8 cellular contexts compared by ENCODE assay signal in genomic region chr1:53172751-53173498, GRCh38. TPM values are rescaled to one million over a fixed set of nuclear protein-coding genes. Genes with fewer than 3 reads are reported as not detected.
A peak's percentile ranks its signal among the peaks of the same experiment; 100 is the strongest.
DNase-seq lines count a peak whose midpoint lies in the region; ATAC-seq, FAIRE-seq and TF ChIP-seq lines count a peak whose summit lies in the region.

No MANE protein-coding gene starts in this region.

- no peaks in the 10 kb centered on the region for H4K20me1 ChIP-seq in GM12878 (ENCODE audit: control insufficient read depth, insufficient read depth)
- H4K20me1 ChIP-seq in osteoblast (ENCODE audit: insufficient read depth, low read length) = no peaks in the 10 kb centered on the region

- RAD21 ChIA-PET in GM12878 (lab: Charles Lee; ENCODE audit: unreplicated experiment) = no interaction called here

- H3K36me3 ChIP-seq in GM12878 (ENCODE audit: control insufficient read depth in 2 of 2, insufficient read depth in 2 of 2, low read length in 1 of 2) (no peaks in the 10 kb centered on the region), osteoblast (ENCODE audit: insufficient read depth, low read length) (no peaks in the 10 kb centered on the region)

- H3K9ac ChIP-seq in GM12878 (ENCODE audit: control insufficient read depth, insufficient read depth, low read length) = no peak overlapping the region

- H3K79me2 ChIP-seq in GM12878 (ENCODE audit: control insufficient read depth, insufficient read depth, low read length) (no peaks in the 10 kb centered on the region), osteoblast (ENCODE audit: insufficient read depth, low read length) (no peaks in the 10 kb centered on the region)

- POLR2A ChIA-PET in GM12878 (lab: Charles Lee) = no interaction called here

- 0% methylated on average over 6 of the region's 7 CpGs for WGBS in GM12878 (ENCODE audit: insufficient coverage, insufficient replicate concordance, low lambda C conversion rate, missing lambda C conversion rate)

- H2AFZ ChIP-seq in GM12878 (ENCODE audit: control insufficient read depth, low read depth, low read length) (peak overlapping the region; percentile 57), osteoblast (ENCODE audit: low read length) (peak overlapping the region; percentile 88)

- intact Hi-C loops in GM12878 (cut with micrococcal nuclease; ENCODE audit: unreplicated experiment) = no loop called here
- intact Hi-C loops in posterior vena cava (cut with DNase I) = loop anchor here in 1 of 2 donors (5.0 kb wide), 1 partner anchor 161 kb away; no protein-coding TSS in a partner anchor

- H3K4me2 ChIP-seq in GM12878 (ENCODE audit: control insufficient read depth, insufficient read depth) = no peak overlapping the region
- H3K4me2 ChIP-seq in osteoblast (ENCODE audit: insufficient read depth, low read length) = peak overlapping the region; percentile 56

- no peak overlapping the region for H3K4me3 ChIP-seq in NB4 (ENCODE audit: low read depth, low read length)
- H3K4me3 ChIP-seq in GM12878 = no peak overlapping the region
- peak overlapping the region; percentile 33 for H3K4me3 ChIP-seq in osteoblast (ENCODE audit: insufficient read depth, low read length)

- H3K9me3 ChIP-seq in GM12878 (replicated peaks; ENCODE audit: control insufficient read depth, insufficient read depth, low read length) (no peaks in the 10 kb centered on the region), osteoblast (ENCODE audit: low read depth, low read length) (no peaks in the 10 kb centered on the region)

- DNase-seq in GM13976 (ENCODE audit: low spot score) (peak; percentile 63), NB4 (ENCODE audit: low read depth) (peak; percentile 20), GM12878 (ENCODE audit: low read depth, low spot score) (no peak), osteoblast (ENCODE audit: insufficient read length, low spot score, missing footprints) (peak; percentile 94), T-helper 9 cell (no peak), UCSD-AML1 (lab: John Stamatoyannopoulos, UW; ENCODE audit: unreplicated experiment) (no peak), AML-193 (lab: John Stamatoyannopoulos, UW) (no peak), posterior vena cava (ENCODE audit: low spot score) (no peak)

- no peak for TF ChIP-seq EP300 in GM12878 (IDR thresholded peaks at IDR 0.05; ENCODE audit: borderline replicate concordance in 1 of 2, control insufficient read depth in 1 of 2, low read depth in 2 of 2, low read length in 2 of 2)

- H3K27ac ChIP-seq in GM12878 (ENCODE audit: control insufficient read depth, insufficient read depth) = no peak overlapping the region
- H3K27ac ChIP-seq in osteoblast (ENCODE audit: low read depth, low read length) = peak overlapping the region; percentile 14

- SMC1A ChIA-PET in GM12878 (lab: Charles Lee; ENCODE audit: uncharacterized antibody, unreplicated experiment) = interaction anchor here (0.6 to 1.1 kb wide), 2 partner anchors 8 to 10 kb away, joined by 4 read pairs; no protein-coding TSS in a partner anchor

- no TSS peak for BruUV-seq in GM12878 (replicated peaks; lab: Mats Ljungman, UMichigan)

- no peaks in the 10 kb centered on the region; the same call in 1 of the 2 replicates for H3K4me1 ChIP-seq in GM12878 (ENCODE audit: control insufficient read depth, insufficient read depth, low read length)
- peaks cover 28% of the 10 kb centered on the region for H3K4me1 ChIP-seq in osteoblast (ENCODE audit: insufficient read depth, low read length)

- CTCF ChIA-PET in GM12878 (lab: Yijun Ruan, JAX) = interaction anchor here (0.6 to 2.2 kb wide), 3 partner anchors 10 to 910 kb away, joined by 3 to 10 read pairs (median 4); no protein-coding TSS in a partner anchor

- H3K27me3 ChIP-seq in GM12878 (replicated peaks in 1 of 2; ENCODE audit: control insufficient read depth in 2 of 2, insufficient read depth in 2 of 2, low read length in 1 of 2) (no peaks in the 10 kb centered on the region; a peak in 1 of 4 replicates), osteoblast (ENCODE audit: insufficient read depth, low read length) (no peaks in the 10 kb centered on the region)

- no peak for TF ChIP-seq RAD21 in GM12878 (IDR thresholded peaks at IDR 0.05; ENCODE audit: insufficient read depth, low read depth, low read length)

- peak; percentile 77 for FAIRE-seq in GM12878 (lab: Jason Lieb, UNC)

- no peak for TF ChIP-seq CTCF in GM13976 (IDR thresholded peaks at IDR 0.05; ENCODE audit: borderline replicate concordance, control extremely low read depth, extremely low read depth, insufficient read depth, missing control alignments)
- peak; percentile 4 for TF ChIP-seq CTCF in NB4 (IDR thresholded peaks at IDR 0.05; ENCODE audit: low read depth, low read length)
- TF ChIP-seq CTCF in GM12878 (IDR thresholded peaks at IDR 0.05 in 2 of 3, conservative IDR thresholded peaks at IDR 0.05 in 1 of 3; ENCODE audit: control insufficient read depth in 2 of 3, extremely low read depth in 1 of 3, insufficient read depth in 1 of 3, low read depth in 3 of 3, low read length in 3 of 3) = no peak
- TF ChIP-seq CTCF in osteoblast (IDR thresholded peaks at IDR 0.05; ENCODE audit: extremely low read depth, low read depth, low read length) = peak; percentile 62

- ATAC-seq in GM12878 = peak; percentile 97

- TF ChIP-seq POLR2A in NB4 (IDR thresholded peaks at IDR 0.05; ENCODE audit: extremely low read depth, insufficient read length) = no peak
- TF ChIP-seq POLR2A in GM12878 (IDR thresholded peaks at IDR 0.05; ENCODE audit: low read depth, low read length) = no peak

- in situ Hi-C loops in GM13976 (cut with MboI; ENCODE audit: low sequenced_read_pairs, unreplicated experiment) = no loop called here
- in situ Hi-C loops in GM12878 (cut with MboI) = no loop called here

TF ChIP-seq in GM12878, 131 proteins besides CTCF, POLR2A, EP300 and RAD21 (continues in another document):
- TF ChIP-seq SMC3 (IDR thresholded peaks at IDR 0.05; ENCODE audit: borderline replicate concordance, low read length) (0 out of 2 replicates have a peak, but pooled peaks have one; percentile 6), PAX5 (IDR thresholded peaks at IDR 0.05; ENCODE audit: borderline replicate concordance, low read depth, low read length) (peak; percentile 27; the same call in 1 of the 2 replicates), SMAD5 (IDR thresholded peaks at IDR 0.05; ENCODE audit: low read depth) (no peak)

RNA-seq across cellular contexts. Expression of gene CPT2, which starts 23.7 kb away (rescaled TPM):
- 19.9 and 21.9 TPM in 2 replicates for total RNA-seq in GM12878 (2013; cell fraction: nucleolus; rRNA removed)
- total RNA-seq in GM12878 (2014; rRNA removed) (34.6 and 35.1 TPM in 2 replicates), GM12878 (2014; rRNA removed; fragmentation: Illumina TruSeq; extraction: Trizol) (21.4 and 23.5 TPM in 2 replicates), GM12878 (2021) (26.9 and 29.4 TPM in 2 replicates), osteoblast (20.6 and 24.2 TPM in 2 replicates), posterior vena cava (10 to 100 TPM in 1 of 2 donors, 1 to 10 TPM in 1; 9.6 to 16.6 TPM)
- polyA plus RNA-seq in GM12878 (2011; ENCODE audit: low read depth) = 13.1 TPM
- polyA plus RNA-seq in GM12878 (2011; rRNA removed) (16.2 and 20.3 TPM in 2 replicates), GM12878 (2014; fragmentation: Illumina TruSeq; extraction: Trizol) (29.6 and 30.8 TPM in 2 replicates), GM12878 (2014; fragmentation: Nextera tagmentation; extraction: Ambion mirVana) (10 to 100 TPM; 10.1 to 10.9 TPM), GM12878 (2014; rRNA removed) (22.4 and 23.1 TPM in 2 replicates), GM12878 (2016; fragmentation: Nextera tagmentation; extraction: Ambion mirVana) (10 to 100 TPM; 33.1 to 36.2 TPM)
- polyA plus RNA-seq in GM12878 (2011; cell fraction: cytosol; rRNA removed) = 25.0 and 26.3 TPM in 2 replicates
- polyA plus RNA-seq in GM12878 (2011; cell fraction: nucleus; rRNA removed) = 9.3 and 11.3 TPM in 2 replicates
- polyA plus RNA-seq in GM12878 (2012) = 15.7 and 18.9 TPM in 2 replicates
- 20.4 and 22.8 TPM in 2 replicates for polyA minus RNA-seq in GM12878 (2011; rRNA and poly(A)+ RNA removed)
- polyA minus RNA-seq in GM12878 (2011; cell fraction: cytosol; rRNA and poly(A)+ RNA removed) = 6.7 and 7.5 TPM in 2 replicates
- polyA minus RNA-seq in GM12878 (2011; cell fraction: nucleus; rRNA and poly(A)+ RNA removed) = 6.2 and 9.5 TPM in 2 replicates

RNA-seq across cellular contexts. Expression of gene SLC1A7, which starts 30.5 kb away (rescaled TPM):
- not detected in 2 replicates for total RNA-seq in GM12878 (2013; cell fraction: nucleolus; rRNA removed)
- total RNA-seq in GM12878 (2014; rRNA removed) (not detected in 2 replicates), GM12878 (2014; rRNA removed; fragmentation: Illumina TruSeq; extraction: Trizol) (not detected in 2 replicates), GM12878 (2021) (not detected in 2 replicates), osteoblast (under 0.01 and 0.36 TPM in 2 replicates), posterior vena cava (1 to 10 TPM; 1.7 to 2.5 TPM)
- not detected for polyA plus RNA-seq in GM12878 (2011; ENCODE audit: low read depth)
- polyA plus RNA-seq in GM12878 (2011; rRNA removed) (not detected in 2 replicates), GM12878 (2014; fragmentation: Illumina TruSeq; extraction: Trizol) (not detected in 2 replicates), GM12878 (2014; fragmentation: Nextera tagmentation; extraction: Ambion mirVana) (not detected), GM12878 (2014; rRNA removed) (not detected in 2 replicates), GM12878 (2016; fragmentation: Nextera tagmentation; extraction: Ambion mirVana) (not detected)
- not detected in 2 replicates for polyA plus RNA-seq in GM12878 (2011; cell fraction: cytosol; rRNA removed)
- polyA plus RNA-seq in GM12878 (2011; cell fraction: nucleus; rRNA removed) = not detected in 2 replicates
- polyA plus RNA-seq in GM12878 (2012) = not detected in 2 replicates
- not detected in 2 replicates for polyA minus RNA-seq in GM12878 (2011; rRNA and poly(A)+ RNA removed)
- polyA minus RNA-seq in GM12878 (2011; cell fraction: cytosol; rRNA and poly(A)+ RNA removed) = not detected in 2 replicates
- not detected in 2 replicates for polyA minus RNA-seq in GM12878 (2011; cell fraction: nucleus; rRNA and poly(A)+ RNA removed)

RNA-seq across cellular contexts. Expression of gene CZIB, which starts 47.5 kb away (rescaled TPM):
- 69.0 and 71.8 TPM in 2 replicates for total RNA-seq in GM12878 (2013; cell fraction: nucleolus; rRNA removed)
- 37.8 and 45.1 TPM in 2 replicates for total RNA-seq in GM12878 (2014; rRNA removed)
- total RNA-seq in GM12878 (2014; rRNA removed; fragmentation: Illumina TruSeq; extraction: Trizol) = 35.2 and 36.1 TPM in 2 replicates
- total RNA-seq in GM12878 (2021) = 32.8 and 38.1 TPM in 2 replicates
- polyA plus RNA-seq in GM12878 (2011; ENCODE audit: low read depth) = 34.6 TPM
- polyA plus RNA-seq in GM12878 (2011; rRNA removed) = 62.9 and 66.8 TPM in 2 replicates
- 45.0 and 48.2 TPM in 2 replicates for polyA plus RNA-seq in GM12878 (2011; cell fraction: cytosol; rRNA removed)
- polyA plus RNA-seq in GM12878 (2011; cell fraction: nucleus; rRNA removed) = 50.8 and 67.9 TPM in 2 replicates
- polyA plus RNA-seq in GM12878 (2012) = 32.6 and 34.7 TPM in 2 replicates
- 43.3 and 43.6 TPM in 2 replicates for polyA plus RNA-seq in GM12878 (2014; fragmentation: Illumina TruSeq; extraction: Trizol)
- polyA plus RNA-seq in GM12878 (2014; fragmentation: Nextera tagmentation; extraction: Ambion mirVana) = 10 to 100 TPM; 55.1 to 68.3 TPM
- polyA plus RNA-seq in GM12878 (2014; rRNA removed) = 41.8 and 45.7 TPM in 2 replicates
- polyA plus RNA-seq in GM12878 (2016; fragmentation: Nextera tagmentation; extraction: Ambion mirVana) = 10 to 100 TPM; 65.4 to 66.7 TPM
- 28.1 and 30.6 TPM in 2 replicates for polyA minus RNA-seq in GM12878 (2011; rRNA and poly(A)+ RNA removed)
- polyA minus RNA-seq in GM12878 (2011; cell fraction: cytosol; rRNA and poly(A)+ RNA removed) = 5.1 and 8.4 TPM in 2 replicates
- polyA minus RNA-seq in GM12878 (2011; cell fraction: nucleus; rRNA and poly(A)+ RNA removed) = 39.0 and 53.4 TPM in 2 replicates
- 63.7 and 65.4 TPM in 2 replicates for total RNA-seq in osteoblast
- 10 to 100 TPM; 49.4 to 72.5 TPM for total RNA-seq in posterior vena cava

Comparison
In these comparisons a context has a peak if more than half of its experiments do, and no peak if none do; other contexts are left out.
1. DNase-seq: peak in GM13976 (single experiment), NB4 (single experiment) and osteoblast (single experiment); none in GM12878 (single experiment), T-helper 9 cell (single experiment), UCSD-AML1 (single experiment), AML-193 (0 of 2) and posterior vena cava (single experiment).
2. CTCF ChIP-seq: peak in NB4 (single experiment) and osteoblast (single experiment); none in GM13976 (single experiment) and GM12878 (0 of 3).